ENCODE assay signal across 12 cellular contexts in genomic region chr2:207662203-207662602, GRCh38. TPM values are rescaled to one million over a fixed set of nuclear protein-coding genes. Genes with fewer than 3 reads are reported as not detected.
DNase-seq lines count a peak whose midpoint lies in the region; ATAC-seq, FAIRE-seq and TF ChIP-seq lines count a peak whose summit lies in the region.
"Had no signal": no experiment of that assay in that cellular context is flagged by ENCODE, and none has a peak within 500 bp of the region (broad histone marks: within the 10 kb centered on the region; RNA-seq: fewer than 3 reads in every experiment).

No MANE protein-coding gene starts in this region.

- 77 to 85% methylated on average over 2 of the region's 2 CpGs for WGBS in heart right ventricle, 2 donors

- no peaks in the 10 kb centered on the region for H3K4me1 ChIP-seq in heart right ventricle

- intact Hi-C loops in heart right ventricle (cut with DNase I), result no loop called here

- no peaks in the 10 kb centered on the region for H3K36me3 ChIP-seq in heart right ventricle

- H3K4me3 ChIP-seq in GM12864 (ENCODE audit: low read depth, low read length), result no peak overlapping the region; the same call in 1 of the 2 replicates
- H3K4me3 ChIP-seq in heart right ventricle, result no peak overlapping the region
- H3K4me3 ChIP-seq: lung had no signal

- TF ChIP-seq CTCF in GM12864 (IDR thresholded peaks at IDR 0.05; ENCODE audit: low read depth, low read length, missing control alignments), result no peak
- TF ChIP-seq CTCF in heart right ventricle (IDR thresholded peaks at IDR 0.05), result no peak

- ATAC-seq in GM19324 (IDR thresholded peaks at IDR 0.05; ENCODE audit: low FRiP score, unreplicated experiment) (peak; percentile 71), HG03039 (IDR thresholded peaks at IDR 0.05; ENCODE audit: unreplicated experiment) (peak; percentile 93), heart right ventricle (no peak)

- DNase-seq in GM12864 (ENCODE audit: low read depth), result peak; percentile 76
- DNase-seq in RCC 7860 (ENCODE audit: low spot score), result peak; percentile 55
- DNase-seq in heart right ventricle, result no peak
- DNase-seq in stimulated activated CD4-positive, alpha-beta T cell treated with anti-CD3 and anti-CD28 coated beads, Interleukin-4, amount 100 ng/mL, for 24 hours, result no peak
- no peak for DNase-seq in NCI-H187 treated with DMSO at 0.1 percent for 48 hours (lab: John Stamatoyannopoulos, UW)
- DNase-seq in NCI-H748 treated with DMSO at 0.1 percent for 48 hours (lab: John Stamatoyannopoulos, UW), result no peak
- DNase-seq: activated CD4-positive, alpha-beta T cell treated with anti-CD3 and anti-CD28 coated beads, Interleukin-2, amount 50 U/mL, for 48 hours; DND-41; NCI-H2107 had no signal

- H3K27me3 ChIP-seq in heart right ventricle, result no peaks in the 10 kb centered on the region

- no peak overlapping the region for H3K27ac ChIP-seq in heart right ventricle

- H3K9me3 ChIP-seq in heart right ventricle, result no peaks in the 10 kb centered on the region

- no peak for FAIRE-seq in RCC 7860 (lab: Jason Lieb, UNC)

RNA-seq across cellular contexts. Expression of gene METTL21A, which starts 37.0 kb away (rescaled TPM):
- total RNA-seq in heart right ventricle, result 10 to 100 TPM in 9 of 10 donors, 1 to 10 TPM in 1; 10.0 to 22.5 (median 12.9) TPM
- 10 to 100 TPM; 14.0 to 21.5 TPM for polyA plus RNA-seq in heart right ventricle

RNA-seq across cellular contexts. Expression of gene CCNYL1, which starts 49.2 kb away (rescaled TPM):
- 10 to 100 TPM in 5 of 10 donors, 1 to 10 TPM in 5; 5.6 to 16.1 (median 9.7) TPM for total RNA-seq in heart right ventricle
- 1 to 10 TPM; 3.6 to 5.7 TPM for polyA plus RNA-seq in heart right ventricle

Comparison
In these comparisons a context has a peak if more than half of its experiments do, and no peak if none do; other contexts are left out.
1. DNase-seq: peak in GM12864 (single experiment) and RCC 7860 (single experiment); none in heart right ventricle (0 of 2), stimulated activated CD4-positive, alpha-beta T cell treated with anti-CD3 and anti-CD28 coated beads, Interleukin-4, amount 100 ng/mL, for 24 hours (single experiment), NCI-H187 treated with DMSO at 0.1 percent for 48 hours (single experiment) and NCI-H748 treated with DMSO at 0.1 percent for 48 hours (single experiment).
2. ATAC-seq: peak in GM19324 (single experiment) and HG03039 (single experiment); none in heart right ventricle (0 of 8).